In the genomic region with DNA sequence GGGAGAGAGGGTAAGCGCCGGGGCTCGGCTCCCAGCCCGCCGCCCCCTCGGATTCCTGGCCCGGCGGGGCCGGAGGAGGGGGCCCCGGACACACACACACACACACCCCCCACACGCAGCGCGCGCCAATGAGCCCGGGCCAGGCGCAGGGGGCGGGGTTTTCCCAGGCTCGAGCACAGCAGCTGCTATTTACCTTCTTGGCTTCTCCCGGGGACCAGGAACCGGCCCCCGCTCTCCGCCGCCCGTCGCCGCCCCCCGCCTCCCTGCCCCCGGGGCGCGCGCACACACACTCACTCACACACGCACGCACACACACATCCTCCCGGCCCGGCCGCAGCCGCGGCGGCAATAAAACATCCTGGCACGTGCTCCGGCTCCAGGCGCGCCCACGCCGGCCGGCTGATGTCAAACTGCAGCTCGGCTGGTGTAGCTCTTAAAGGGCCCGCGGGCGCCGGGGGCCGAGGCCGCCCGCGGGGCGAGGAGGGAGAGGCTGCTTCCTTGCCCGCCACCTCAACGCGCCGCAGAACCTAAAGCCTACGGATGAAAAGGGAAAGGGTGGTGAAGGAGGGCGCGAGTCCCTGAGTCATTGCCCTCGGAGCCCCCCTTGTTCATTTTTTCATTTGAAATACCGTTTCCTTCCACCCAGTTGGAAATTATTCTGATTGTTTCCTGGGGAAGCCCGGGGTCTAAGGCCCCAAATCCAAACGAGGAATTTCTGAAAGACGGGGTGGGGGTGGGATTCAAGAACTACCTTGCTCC, we compare ENCODE assay signal across 8 cellular contexts. TPM values are rescaled to one million over a fixed set of nuclear protein-coding genes. Genes with fewer than 3 reads are reported as not detected.
DNase-seq lines count a peak whose midpoint lies in the region; ATAC-seq and TF ChIP-seq lines count a peak whose summit lies in the region.

No MANE protein-coding gene starts in this region.

- POLR2A ChIA-PET in AG04449 (lab: Yijun Ruan, JAX) = interaction anchor here (1.1 to 2.7 kb wide), 3 partner anchors 46 to 131 kb away, joined by 4 to 21 read pairs (median 8); no protein-coding TSS in a partner anchor
- POLR2A ChIA-PET in activated CD4-positive, alpha-beta T cell treated with anti-CD3 and anti-CD28 coated beads for 36 hours (lab: Charles Lee) = no interaction called here

- no peaks in the 10 kb centered on the region for H3K36me3 Mint-ChIP-seq in activated CD4-positive, alpha-beta T cell treated with anti-CD3 and anti-CD28 coated beads for 36 hours (ENCODE audit: low read depth)

- H3K4me3 Mint-ChIP-seq in activated CD4-positive, alpha-beta T cell treated with anti-CD3 and anti-CD28 coated beads for 36 hours = peak overlapping the region; percentile 72

- ATAC-seq in GM18909 (IDR thresholded peaks at IDR 0.05; ENCODE audit: poor library complexity, unreplicated experiment) = peak; percentile 40
- ATAC-seq in HG03175 (IDR thresholded peaks at IDR 0.05; ENCODE audit: unreplicated experiment) = peak; percentile 48
- peak; percentile 67 for ATAC-seq in activated CD4-positive, alpha-beta T cell treated with anti-CD3 and anti-CD28 coated beads for 36 hours
- ATAC-seq in left colon = peak; percentile 64

- H3K27me3 Mint-ChIP-seq in activated CD4-positive, alpha-beta T cell treated with anti-CD3 and anti-CD28 coated beads for 36 hours = peaks cover 60% of the 10 kb centered on the region

- no peak for TF ChIP-seq CTCF in AG04449 (IDR thresholded peaks at IDR 0.05; ENCODE audit: insufficient read depth, low read length, missing control alignments)
- no peak for TF ChIP-seq CTCF in choroid plexus epithelial cell (conservative IDR thresholded peaks at IDR 0.05; ENCODE audit: low read depth, low read length)

- peak overlapping the region; percentile 39 for H3K27ac Mint-ChIP-seq in activated CD4-positive, alpha-beta T cell treated with anti-CD3 and anti-CD28 coated beads for 36 hours

- DNase-seq in AG04449 (ENCODE audit: low read depth, low spot score) (peak; percentile 85), NCI-H345 (lab: John Stamatoyannopoulos, UW) (peak; percentile 96), choroid plexus epithelial cell (ENCODE audit: low read depth) (peak; percentile 98), left colon (peak; percentile 94 to 95)
- peak; percentile 92 for DNase-seq in activated CD4-positive, alpha-beta T cell treated with anti-CD3 and anti-CD28 coated beads for 36 hours
- peak; percentile 73 to 75 for DNase-seq in stimulated activated CD4-positive, alpha-beta T cell treated with anti-CD3 and anti-CD28 coated beads, Interleukin-1b, Interleukin-23, amount 100 ng/mL, for 4 hours (ENCODE audit: low read depth in 2 of 2)

- H3K4me1 Mint-ChIP-seq in activated CD4-positive, alpha-beta T cell treated with anti-CD3 and anti-CD28 coated beads for 36 hours = peaks cover 45% of the 10 kb centered on the region

- CTCF ChIA-PET in AG04449 (lab: Yijun Ruan, JAX) = interaction anchor here (3.5 to 9.1 kb wide), 2 partner anchors 181 to 353 kb away, joined by 21 to 100 read pairs; no protein-coding TSS in a partner anchor
- CTCF ChIA-PET in activated CD4-positive, alpha-beta T cell treated with anti-CD3 and anti-CD28 coated beads for 36 hours (lab: Charles Lee) = no interaction called here

- no peaks in the 10 kb centered on the region for H3K9me3 Mint-ChIP-seq in activated CD4-positive, alpha-beta T cell treated with anti-CD3 and anti-CD28 coated beads for 36 hours (ENCODE audit: low read depth)

- intact Hi-C loops in activated CD4-positive, alpha-beta T cell treated with anti-CD3 and anti-CD28 coated beads for 36 hours (cut with DNase I, micrococcal nuclease) = loop anchor here (1.0 to 10.0 kb wide), 13 partner anchors 63 to 542 kb away; a partner anchor contains a TSS
- intact Hi-C loops in left colon (cut with DNase I, micrococcal nuclease) = loop anchor here (5.0 to 10.0 kb wide), 4 partner anchors 132 to 353 kb away; no protein-coding TSS in a partner anchor

- peak overlapping the region; percentile 62 for H3K4me3 ChIP-seq in AG04449 (ENCODE audit: low read depth, low read length)
- H3K4me3 ChIP-seq in choroid plexus epithelial cell (ENCODE audit: low read depth, low read length) = peak overlapping the region; percentile 55

RNA-seq across cellular contexts. Expression of a gene that starts 1.0 kb away (rescaled TPM):
- under 1 TPM; 0.40 to 0.50 TPM for total RNA-seq in activated CD4-positive, alpha-beta T cell treated with anti-CD3 and anti-CD28 coated beads for 36 hours
- 100 to 1,000 TPM in 1 of 2 donors, 10 to 100 TPM in 1; 98.7 to 147 TPM for total RNA-seq in left colon

Comparison
In these comparisons a context has a peak if more than half of its experiments do, and no peak if none do; other contexts are left out.
1. Peak in every context shown above with its lines: DNase-seq, ATAC-seq and H3K4me3 ChIP-seq.
2. RNA of a gene that starts 1.0 kb away (total RNA-seq): 98.7 to 147 TPM in left colon; 0.40 to 0.50 TPM in activated CD4-positive, alpha-beta T cell treated with anti-CD3 and anti-CD28 coated beads for 36 hours; every median in the first group is over 10 times any median in the second.